ENCODE assay signal across 16 cellular contexts in the genomic region with DNA sequence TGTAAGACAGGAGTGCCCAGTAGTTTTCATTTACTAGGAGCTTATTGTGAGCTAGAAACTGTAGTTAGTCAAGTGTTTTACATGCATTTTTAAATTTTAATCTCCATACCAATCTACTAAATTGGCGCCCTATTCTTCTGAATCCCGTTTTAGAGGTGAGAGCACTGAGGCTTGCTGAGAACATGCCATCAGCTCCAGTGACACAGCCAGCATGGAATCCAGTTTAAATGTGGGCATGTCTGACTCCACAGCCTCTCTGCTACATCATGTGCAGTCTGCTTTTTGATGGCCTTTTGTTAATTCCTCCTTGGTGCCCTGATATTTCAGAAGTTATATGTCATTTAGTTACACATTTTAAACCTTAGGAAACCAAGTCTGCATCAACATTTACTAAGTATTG.
DNase-seq lines count a peak whose midpoint lies in the region; ATAC-seq and TF ChIP-seq lines count a peak whose summit lies in the region.
"Had no signal": no experiment of that assay in that cellular context is flagged by ENCODE, and none has a peak within 500 bp of the region (broad histone marks: within the 10 kb centered on the region; RNA-seq: fewer than 3 reads in every experiment).

No MANE protein-coding gene starts in this region.

- no peak for TF ChIP-seq CTCF in OCI-LY7 (conservative IDR thresholded peaks at IDR 0.05; ENCODE audit: low read length)
- no peak for TF ChIP-seq CTCF in nephron (IDR thresholded peaks at IDR 0.05; ENCODE audit: unreplicated experiment in 3 of 3)

- H3K27ac Mint-ChIP-seq in nephron: peak overlapping the region; percentile 83 to 99 (median 85)

- no peaks in the 10 kb centered on the region for H3K79me2 ChIP-seq in OCI-LY7 (ENCODE audit: insufficient read depth, low read depth, low read length)

- no peaks in the 10 kb centered on the region for H3K9me2 ChIP-seq in OCI-LY7 (ENCODE audit: insufficient read depth, low read length)

- no peaks in the 10 kb centered on the region for H4K20me1 ChIP-seq in OCI-LY7 (ENCODE audit: insufficient read depth, low read length)

- no peak for ATAC-seq in GM18867 (IDR thresholded peaks at IDR 0.05; ENCODE audit: unreplicated experiment)
- ATAC-seq: Right ventricle myocardium inferior had no signal

- H3K4me3 Mint-ChIP-seq in nephron: no peak overlapping the region

- H2AFZ ChIP-seq in OCI-LY7 (ENCODE audit: low read length): peak overlapping the region; percentile 10; the same call in 1 of the 2 replicates

- no peak overlapping the region for H3K4me2 ChIP-seq in OCI-LY7 (ENCODE audit: low read length)
- H3K4me2 ChIP-seq: KMS-11 had no signal

- H3K9me3 Mint-ChIP-seq in nephron: no peaks in the 10 kb centered on the region

- H3K27ac ChIP-seq in OCI-LY7 (ENCODE audit: low read depth, low read length, poor library complexity, severe bottlenecking): no peak overlapping the region
- H3K27ac ChIP-seq in caudate nucleus (ENCODE audit: low read depth, low read length): peak overlapping the region; percentile 82
- H3K27ac ChIP-seq in temporal lobe (ENCODE audit: low read depth, low read length): peak overlapping the region; percentile 83
- H3K27ac ChIP-seq: HL-60, KMS-11 had no signal

- POLR2A ChIA-PET in OCI-LY7 (lab: Charles Lee): interaction anchor here (0.9 to 2.7 kb wide), 7 partner anchors 8 to 393 kb away, joined by 4 to 20 read pairs (median 5); no protein-coding TSS in a partner anchor

- no peaks in the 10 kb centered on the region; the same call in 1 of the 2 replicates for H3K9me3 ChIP-seq in OCI-LY7 (ENCODE audit: low read length)
- H3K9me3 ChIP-seq: MG63 had no signal

- peaks cover 75% of the 10 kb centered on the region for H3K4me1 Mint-ChIP-seq in nephron

- intact Hi-C loops in OCI-LY7 (cut with micrococcal nuclease; ENCODE audit: unreplicated experiment): no loop called here

- H3K27me3 Mint-ChIP-seq in nephron (ENCODE audit: low read depth): no peaks in the 10 kb centered on the region

- CTCF ChIA-PET in OCI-LY7 (lab: Charles Lee; ENCODE audit: unreplicated experiment): interaction anchor here (1.0 kb wide), 1 partner anchor 25 kb away, joined by 3 read pairs; no protein-coding TSS in a partner anchor

- peak; percentile 1 for DNase-seq in OCI-LY7 (ENCODE audit: low spot score)
- no peak for DNase-seq in caudate nucleus (lab: John Stamatoyannopoulos, UW)
- no peak for DNase-seq in ecto neural progenitor cell (ENCODE audit: low spot score)
- DNase-seq in activated CD8-positive, alpha-beta memory T cell treated with anti-CD3 and anti-CD28 coated beads, Interleukin-2, amount 50 U/mL, for 48 hours: no peak
- DNase-seq: AML-193, DMS53, MG63, NCI-H1092 treated with DMSO at 0.1 percent for 48 hours, NCI-H1694, NCI-H446 had no signal

- peaks cover 85% of the 10 kb centered on the region for H3K4me1 ChIP-seq in OCI-LY7 (ENCODE audit: insufficient read depth, low read length, poor library complexity, severe bottlenecking)

- H3K36me3 Mint-ChIP-seq in nephron (ENCODE audit: low read depth): no peaks in the 10 kb centered on the region

- BruUV-seq in OCI-LY7 (replicated peaks; lab: Mats Ljungman, UMichigan): no TSS peak

- no peak overlapping the region for H3K4me3 ChIP-seq in OCI-LY7 (ENCODE audit: low read depth, low read length, poor library complexity, severe bottlenecking)
- H3K4me3 ChIP-seq: MG63 had no signal

- no peaks in the 10 kb centered on the region for H3K36me3 ChIP-seq in OCI-LY7 (ENCODE audit: insufficient read depth, low read length)
- H3K36me3 ChIP-seq: MG63 had no signal
